Comparison of ENCODE assay signal across 13 cellular contexts in the genomic region with DNA sequence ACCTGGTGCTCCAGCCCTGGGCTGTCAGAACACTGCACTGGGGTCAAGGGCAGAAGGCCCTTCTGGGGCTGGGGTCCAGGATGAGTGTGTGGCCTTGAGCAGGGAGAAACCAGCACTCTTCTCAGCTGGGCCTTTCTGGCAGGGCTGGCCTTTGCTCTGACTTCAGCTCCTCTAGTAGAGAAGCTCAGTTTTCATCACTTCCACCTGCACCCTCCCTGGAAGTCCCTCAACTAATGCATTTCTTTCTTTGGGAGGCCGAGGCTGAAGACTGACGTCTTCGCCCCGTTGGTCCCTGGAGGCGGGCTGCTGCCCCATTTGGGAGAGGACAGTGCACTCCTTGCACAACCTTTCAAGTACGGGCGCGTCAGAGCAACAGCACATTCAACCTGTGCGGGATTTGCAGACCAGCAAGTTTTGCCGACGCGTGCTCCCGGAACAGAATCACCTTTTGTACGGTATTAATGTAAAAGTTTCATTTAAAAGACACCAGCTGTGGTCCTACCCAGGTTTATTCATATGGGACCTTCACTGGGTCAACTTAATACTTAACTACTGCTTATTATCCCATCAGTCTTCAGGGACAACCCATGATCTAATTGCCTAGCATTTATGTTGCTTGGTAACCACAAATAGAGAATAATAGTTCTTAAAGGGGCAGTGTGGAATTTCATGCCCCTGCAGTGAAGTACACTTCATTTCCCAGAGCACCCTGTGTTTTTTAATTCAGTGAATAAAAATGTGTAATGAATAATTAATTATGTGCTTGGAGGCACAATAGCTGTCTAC.
A peak's percentile ranks its signal among the peaks of the same experiment; 100 is the strongest.
DNase-seq lines count a peak whose midpoint lies in the region; ATAC-seq lines count a peak whose summit lies in the region.
"Had no signal": no experiment of that assay in that cellular context is flagged by ENCODE, and none has a peak within 500 bp of the region (broad histone marks: within the 10 kb centered on the region; RNA-seq: fewer than 3 reads in every experiment).

No MANE protein-coding gene starts in this region.

- H3K79me1 ChIP-seq in trophoblast cell (ENCODE audit: low read length), result no peaks in the 10 kb centered on the region

- H3K4me1 ChIP-seq in esophagus (ENCODE audit: control insufficient read depth in 2 of 2, insufficient read depth in 2 of 2, low read length in 1 of 2) (peaks cover 0 to 4% of the 10 kb centered on the region in 2 donors), trophoblast cell (ENCODE audit: control insufficient read depth in 1 of 2, insufficient read depth in 2 of 2, low read length in 2 of 2) (peaks cover 0 to 4% of the 10 kb centered on the region in 2 experiments)

- H3K23ac ChIP-seq in trophoblast cell (ENCODE audit: low read length), result no peak overlapping the region

- peak overlapping the region; percentile 13 to 56 for H3K27ac ChIP-seq in esophagus (ENCODE audit: low read depth in 2 of 2, low read length in 1 of 2)
- H3K27ac ChIP-seq in trophoblast cell (ENCODE audit: low read depth, low read length), result no peak overlapping the region
- H3K27ac ChIP-seq: PC-9 had no signal

- H3K4me3 ChIP-seq in esophagus (ENCODE audit: low read depth in 1 of 2, low read length in 2 of 2), result no peak overlapping the region
- no peak overlapping the region for H3K4me3 ChIP-seq in trophoblast cell (ENCODE audit: low read depth, low read length)
- H3K4me3 ChIP-seq: PC-9 had no signal

- 32 to 42% methylated on average over 14 of the region's 14 CpGs for whole genome bisulfite sequencing in esophagus, 2 donors
- no CpG with 5 or more reads among the region's 14 CpGs for WGBS in trophoblast cell (ENCODE audit: extremely low coverage, insufficient coverage, insufficient read length)

- H3K27me3 ChIP-seq in esophagus (ENCODE audit: control insufficient read depth in 1 of 2, insufficient read depth in 2 of 2, low read length in 2 of 2), result no peaks in the 10 kb centered on the region
- H3K27me3 ChIP-seq in trophoblast cell (ENCODE audit: insufficient read depth, low read length), result no peaks in the 10 kb centered on the region

- H4K12ac ChIP-seq in trophoblast cell (ENCODE audit: low read depth, low read length), result no peak overlapping the region

- H2BK12ac ChIP-seq in trophoblast cell (ENCODE audit: low read length), result no peak overlapping the region

- H3K14ac ChIP-seq in trophoblast cell (ENCODE audit: low read length), result no peak overlapping the region

- H3K9me3 ChIP-seq in esophagus (ENCODE audit: control insufficient read depth in 2 of 2, insufficient read depth in 1 of 2, low read depth in 1 of 2, low read length in 1 of 2), result no peaks in the 10 kb centered on the region
- no peaks in the 10 kb centered on the region for H3K9me3 ChIP-seq in trophoblast cell (ENCODE audit: insufficient read depth, low read depth, low read length)

- H3K4me2 ChIP-seq in trophoblast cell (ENCODE audit: low read length), result no peak overlapping the region
- H3K4me2 ChIP-seq: PC-9 had no signal

- H3K36me3 ChIP-seq in esophagus (ENCODE audit: control insufficient read depth in 2 of 2, insufficient read depth in 2 of 2, low read length in 1 of 2), result no peaks in the 10 kb centered on the region
- H3K36me3 ChIP-seq in trophoblast cell (ENCODE audit: control insufficient read depth in 1 of 2, insufficient read depth in 2 of 2, low read length in 2 of 2), result no peaks in the 10 kb centered on the region

- no peak overlapping the region for H3K4ac ChIP-seq in trophoblast cell (ENCODE audit: low read depth, low read length)

- H4K8ac ChIP-seq in trophoblast cell (ENCODE audit: low read depth, low read length), result no peak overlapping the region

- no peak overlapping the region for H2AK5ac ChIP-seq in trophoblast cell (ENCODE audit: low read length)

- DNase-seq in M059J (ENCODE audit: low read depth), result peak; percentile 13
- peak; percentile 15 for DNase-seq in NCI-H526 treated with DMSO at 0.1 percent for 48 hours (lab: John Stamatoyannopoulos, UW)
- peak; percentile 63 to 67 for DNase-seq in trophoblast cell
- DNase-seq: activated CD8-positive, alpha-beta T cell treated with anti-CD3 and anti-CD28 coated beads, Interleukin-2, amount 10 ng/mL, durations not matched to agents 7 days and 5 days; amniotic stem cell; C1 segment of cervical spinal cord; PC-9; posterior cingulate gyrus; SW 1271 had no signal

- no peak overlapping the region for H2BK120ac ChIP-seq in trophoblast cell (ENCODE audit: insufficient read depth, low read length, poor library complexity)

- H2BK5ac ChIP-seq in trophoblast cell (ENCODE audit: low read depth, low read length, poor library complexity), result no peak overlapping the region

- H3K9ac ChIP-seq in trophoblast cell (ENCODE audit: low read length), result no peak overlapping the region

- H3K79me2 ChIP-seq in trophoblast cell (ENCODE audit: control insufficient read depth, insufficient read depth, low read length, poor library complexity), result no peaks in the 10 kb centered on the region

- H2AFZ ChIP-seq in trophoblast cell (ENCODE audit: insufficient read depth, low read length, poor library complexity), result no peak overlapping the region
- H2AFZ ChIP-seq: PC-9 had no signal

- no peak overlapping the region for H4K91ac ChIP-seq in trophoblast cell (ENCODE audit: low read depth, low read length)

- H3K18ac ChIP-seq in trophoblast cell (ENCODE audit: low read length), result no peak overlapping the region

- ATAC-seq in HG02588 (IDR thresholded peaks at IDR 0.05; ENCODE audit: unreplicated experiment) (no peak), GM18520 (IDR thresholded peaks at IDR 0.05; ENCODE audit: unreplicated experiment) (no peak), GM18909 (IDR thresholded peaks at IDR 0.05; ENCODE audit: poor library complexity, unreplicated experiment) (no peak)
- ATAC-seq: activated CD8-positive, alpha-beta T cell treated with anti-CD3 and anti-CD28 coated beads, Interleukin-2, amount 10 ng/mL, durations not matched to agents 7 days and 5 days had no signal

Comparison
In these comparisons a context has a peak if more than half of its experiments do, and no peak if none do; other contexts are left out.
1. DNase-seq: peak in every context shown above with its lines; median percentile 65 in trophoblast cell; 15 in NCI-H526 treated with DMSO at 0.1 percent for 48 hours; 13 in M059J.